In the genomic region with DNA sequence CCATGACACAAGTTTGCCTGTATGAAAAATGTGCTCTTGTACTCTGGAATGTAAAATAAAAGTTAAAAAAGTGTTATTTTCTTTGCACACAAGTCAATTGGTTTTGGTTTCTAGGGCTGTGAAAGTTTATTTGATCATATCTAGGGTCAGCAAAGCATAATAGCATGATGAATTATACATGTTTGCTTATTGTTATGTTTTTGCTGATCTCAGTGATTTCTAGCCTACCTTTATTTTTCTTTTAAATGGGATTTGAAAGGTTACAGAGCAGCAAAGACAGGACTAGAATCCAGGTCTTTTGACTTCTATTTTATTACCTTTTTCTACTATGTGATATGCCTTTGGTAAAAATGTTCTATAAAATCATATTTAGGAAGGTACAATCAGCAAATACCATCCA, we compare ENCODE assay signal across 8 cellular contexts.
"Had no signal": no experiment of that assay in that cellular context is flagged by ENCODE, and none has a peak within 500 bp of the region (broad histone marks: within the 10 kb centered on the region; RNA-seq: fewer than 3 reads in every experiment).

No MANE protein-coding gene starts in this region.

- H3K4me3 ChIP-seq: GM12878 had no signal

- DNase-seq: GDM1, GF-D8 had no signal

- ATAC-seq: GM12878 had no signal

- FAIRE-seq: G401.6, GM12878, GM12891, GM12892, GM18507, GM19239 had no signal
